ENCODE assay signal across 1 cellular context in genomic region chr19:17671906-17672305, GRCh38.
TF ChIP-seq lines count a peak whose summit lies in the region.

No MANE protein-coding gene starts in this region.

TF ChIP-seq in GM23338, 12 proteins besides CTCF, POLR2A, EP300 and RAD21 (continued from another document):
- TF ChIP-seq STAT1 (IDR thresholded peaks at IDR 0.05; ENCODE audit: unreplicated experiment) (no peak), ETS1 (IDR thresholded peaks at IDR 0.05) (peak; percentile 59; the same call in 1 of the 2 replicates)
TF ChIP-seq in GM23338: peak in this region for 3.
